ENCODE assay signal across 18 cellular contexts in the genomic region with DNA sequence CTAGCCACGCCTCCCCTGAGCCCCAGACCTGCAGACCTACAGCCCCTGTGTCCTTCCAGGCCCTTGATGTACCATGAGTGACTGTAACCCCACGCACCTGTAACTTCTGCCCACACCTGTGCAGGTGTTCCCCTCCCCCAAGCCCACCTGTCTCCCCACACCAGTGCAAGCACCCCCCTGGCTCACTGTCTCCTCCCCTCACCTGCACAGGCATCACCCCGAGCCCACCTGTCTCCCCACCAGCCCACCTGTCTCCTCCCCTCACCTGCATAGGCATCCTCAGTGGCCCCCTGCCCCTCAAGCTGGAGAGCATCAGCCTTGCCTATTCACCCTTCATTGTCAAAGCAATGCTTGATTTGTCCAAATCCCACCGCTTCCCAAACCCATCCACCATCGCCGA.
"Had no signal": no experiment of that assay in that cellular context is flagged by ENCODE, and none has a peak within 500 bp of the region (broad histone marks: within the 10 kb centered on the region; RNA-seq: fewer than 3 reads in every experiment).

No MANE protein-coding gene starts in this region.

- DNase-seq: activated CD4-positive, alpha-beta memory T cell treated with anti-CD3 and anti-CD28 coated beads for 36 hours; activated CD8-positive, alpha-beta memory T cell treated with anti-CD3 and anti-CD28 coated beads, Interleukin-2, amount 10 ng/mL, durations not matched to agents 7 days and 5 days; activated naive CD4-positive, alpha-beta T cell; brain microvascular endothelial cell; esophagus squamous epithelium; gastrocnemius medialis; hippocampal formation; midbrain; natural killer cell; stimulated activated CD4-positive, alpha-beta T cell treated with anti-CD3 and anti-CD28 coated beads, Interleukin-1b, Interleukin-23, amount 100 ng/mL, for 48 hours; stimulated activated naive CD4-positive, alpha-beta T cell; SW 1271; testis; trophoblast cell had no signal

- H3K4me1 ChIP-seq: pancreas, right lobe of liver had no signal

- H3K4me3 Mint-ChIP-seq: activated CD4-positive, alpha-beta memory T cell treated with anti-CD3 and anti-CD28 coated beads for 36 hours; activated CD8-positive, alpha-beta memory T cell treated with anti-CD3 and anti-CD28 coated beads, Interleukin-2, amount 10 ng/mL, durations not matched to agents 7 days and 5 days; natural killer cell had no signal

- H3K27ac ChIP-seq: brain microvascular endothelial cell, esophagus squamous epithelium, gastrocnemius medialis, pancreas, right lobe of liver, skin epidermis, testis had no signal

- H3K27me3 ChIP-seq: pancreas, right lobe of liver, testis had no signal

- ATAC-seq: activated CD8-positive, alpha-beta memory T cell treated with anti-CD3 and anti-CD28 coated beads, Interleukin-2, amount 10 ng/mL, durations not matched to agents 7 days and 5 days; gastrocnemius medialis; natural killer cell had no signal

- H3K9me3 Mint-ChIP-seq: natural killer cell had no signal

- H3K27me3 Mint-ChIP-seq: activated CD8-positive, alpha-beta memory T cell treated with anti-CD3 and anti-CD28 coated beads, Interleukin-2, amount 10 ng/mL, durations not matched to agents 7 days and 5 days had no signal

- H3K9me3 ChIP-seq: pancreas, right lobe of liver, testis had no signal

- H3K36me3 Mint-ChIP-seq: activated CD8-positive, alpha-beta memory T cell treated with anti-CD3 and anti-CD28 coated beads, Interleukin-2, amount 10 ng/mL, durations not matched to agents 7 days and 5 days; natural killer cell had no signal

- H3K36me3 ChIP-seq: brain microvascular endothelial cell, esophagus squamous epithelium, gastrocnemius medialis, pancreas, right lobe of liver had no signal

- H3K27ac Mint-ChIP-seq: activated CD4-positive, alpha-beta memory T cell treated with anti-CD3 and anti-CD28 coated beads for 36 hours; activated CD8-positive, alpha-beta memory T cell treated with anti-CD3 and anti-CD28 coated beads, Interleukin-2, amount 10 ng/mL, durations not matched to agents 7 days and 5 days; activated T-helper 2 cell treated with anti-CD3 and anti-CD28 coated beads, Interferon-gamma antibody, Interleukin-2, Interleukin-4, amounts not matched to agents 10 μg/mL and 5 μg/mL and 100 μg/mL, durations not matched to agents 14 hours and 24 hours and 36 hours had no signal

- H3K4me3 ChIP-seq: esophagus squamous epithelium, gastrocnemius medialis, pancreas, right lobe of liver, skin epidermis, testis had no signal
